22 cellular contexts compared by ENCODE assay signal in the genomic region with DNA sequence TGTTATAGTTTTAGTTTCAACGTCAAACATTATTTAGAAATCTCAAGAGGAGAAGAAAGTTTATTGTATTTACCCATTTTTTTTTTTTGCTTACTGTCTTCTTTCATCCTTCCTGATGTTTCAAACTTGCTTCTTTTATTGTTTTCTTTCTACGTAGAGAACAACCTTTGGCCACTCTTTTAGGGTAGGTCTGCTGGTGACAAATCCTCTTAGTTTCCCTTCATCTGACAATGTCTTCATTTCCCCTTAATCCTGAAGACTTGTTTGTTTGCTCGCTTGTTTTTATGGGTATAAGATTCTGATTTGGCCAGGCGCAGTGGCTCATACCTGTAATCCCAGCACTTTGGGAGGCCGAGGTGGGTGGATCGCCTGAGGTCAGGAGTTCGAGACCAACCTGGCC.
"Had no signal": no experiment of that assay in that cellular context is flagged by ENCODE, and none has a peak within 500 bp of the region (broad histone marks: within the 10 kb centered on the region; RNA-seq: fewer than 3 reads in every experiment).

No MANE protein-coding gene starts in this region.

- H3K4me3 ChIP-seq: SJSA1, SK-N-MC had no signal

- H3K36me3 ChIP-seq: SJSA1 had no signal

- H3K27ac ChIP-seq: SJSA1, SK-N-MC had no signal

- H3K4me1 ChIP-seq: SJSA1 had no signal

- H3K27me3 ChIP-seq: SJSA1 had no signal

- DNase-seq: IMR-90, Karpas-422, KG1, MM.1S, NCI-H1092 treated with DMSO at 0.1 percent for 48 hours, NCI-H1417, NCI-H146, NCI-H1694 treated with DMSO at 0.1 percent for 48 hours, NCI-H1930, NCI-H2081, NCI-H2107, NCI-H2227 treated with DMSO at 0.1 percent for 48 hours, NCI-H524 treated with DMSO at 0.1 percent for 48 hours, NCI-H69, NCI-H774, Right ventricle myocardium superior, RPMI8226, SIG-M5 had no signal

- FAIRE-seq: HepG2, RCC 7860 had no signal

- H3K9me3 ChIP-seq: SJSA1 had no signal
